ENCODE assay signal across 8 cellular contexts in the genomic region with DNA sequence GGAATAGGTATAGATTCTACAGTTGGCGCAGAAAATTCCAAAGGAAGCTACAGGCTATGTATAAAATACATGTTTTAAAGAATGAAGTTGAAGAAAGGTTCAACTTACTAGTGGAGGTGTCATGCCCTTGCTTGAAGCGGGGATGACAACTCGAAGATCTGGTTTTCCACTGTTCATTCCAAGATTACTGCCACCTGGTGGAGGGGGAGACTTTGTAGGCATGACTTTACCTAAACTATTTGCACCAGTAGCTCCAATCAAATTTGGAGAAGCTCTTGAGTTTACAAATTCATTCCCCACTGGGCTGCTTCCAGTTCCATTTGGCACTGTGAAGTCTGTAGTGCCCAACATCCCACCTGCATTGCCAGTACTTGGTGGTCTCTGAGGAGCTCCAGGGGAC.
A peak's percentile ranks its signal among the peaks of the same experiment; 100 is the strongest.
DNase-seq lines count a peak whose midpoint lies in the region; ATAC-seq, FAIRE-seq and TF ChIP-seq lines count a peak whose summit lies in the region.
"Had no signal": no experiment of that assay in that cellular context is flagged by ENCODE, and none has a peak within 500 bp of the region (broad histone marks: within the 10 kb centered on the region; RNA-seq: fewer than 3 reads in every experiment).

No MANE protein-coding gene starts in this region.

- ATAC-seq in HepG2 = no peak; the same call in 2 of the 3 replicates
- ATAC-seq in psoas muscle = no peak
- no peak for ATAC-seq in HG03342 (IDR thresholded peaks at IDR 0.05; ENCODE audit: unreplicated experiment)
- ATAC-seq in GM18498 (IDR thresholded peaks at IDR 0.05; ENCODE audit: unreplicated experiment) = no peak

- POLR2A ChIA-PET in HepG2 (lab: Yijun Ruan, JAX) = no interaction called here

- H3K4me2 ChIP-seq in HepG2 (ENCODE audit: low read depth, low read length) = no peak overlapping the region

- no peak overlapping the region for H2AFZ ChIP-seq in HepG2 (ENCODE audit: low read length)

- no peaks in the 10 kb centered on the region for H3K4me1 ChIP-seq in HepG2 (ENCODE audit: insufficient read depth, low read length)
- no peaks in the 10 kb centered on the region for H3K4me1 ChIP-seq in psoas muscle

- no peaks in the 10 kb centered on the region for H3K9me3 ChIP-seq in HepG2 (ENCODE audit: low read length)
- H3K9me3 ChIP-seq in psoas muscle = no peaks in the 10 kb centered on the region

- no peaks in the 10 kb centered on the region for H3K79me2 ChIP-seq in HepG2 (ENCODE audit: insufficient read depth, low read length)

- intact Hi-C loops in HepG2 (cut with micrococcal nuclease; ENCODE audit: unreplicated experiment) (loop anchor here (2.0 kb wide), 2 partner anchors 197 to 371 kb away; no protein-coding TSS in a partner anchor), psoas muscle (cut with DNase I) (no loop called here)

- H3K27me3 ChIP-seq in HepG2 (ENCODE audit: control insufficient read depth in 1 of 2, insufficient read depth in 2 of 2, low read length in 2 of 2) (no peaks in the 10 kb centered on the region; a peak in 1 of 5 replicates), psoas muscle (ENCODE audit: insufficient read depth in 3 of 3, low read length in 2 of 3) (no peaks in the 10 kb centered on the region)

- H4K20me1 ChIP-seq in HepG2 (ENCODE audit: insufficient read depth, low read length) = no peaks in the 10 kb centered on the region

- H3K36me3 ChIP-seq in HepG2 (replicated peaks in 1 of 2; ENCODE audit: control insufficient read depth in 1 of 2, insufficient read depth in 2 of 2, low read length in 2 of 2) (no peaks in the 10 kb centered on the region), psoas muscle (ENCODE audit: insufficient read depth in 1 of 2, low read depth in 1 of 2) (no peaks in the 10 kb centered on the region)

- TF ChIP-seq CTCF in HepG2 (CRISPR knock-in tag; IDR thresholded peaks at IDR 0.05) = peak; percentile 37
- TF ChIP-seq CTCF in psoas muscle (IDR thresholded peaks at IDR 0.05) = no peak

- TF ChIP-seq EP300 in HepG2 (IDR thresholded peaks at IDR 0.05; ENCODE audit: low read depth in 2 of 2, low read length in 2 of 2) (no peak), HepG2 (CRISPR knock-in tag; IDR thresholded peaks at IDR 0.05; ENCODE audit: borderline replicate concordance) (no peak)

- WGBS in HepG2 (ENCODE audit: low lambda C conversion rate) = 12% methylated on average over 3 of the region's 3 CpGs
- 72 to 81% (median 80%) methylated on average over 3 of the region's 3 CpGs for WGBS in psoas muscle, 3 donors

- CTCF ChIA-PET in HepG2 (lab: Yijun Ruan, JAX; ENCODE audit: low intra/inter-chr PET ratio, low total read pairs) = interaction anchor here (0.9 to 1.4 kb wide), 2 partner anchors 196 to 368 kb away, joined by 3 to 4 read pairs; no protein-coding TSS in a partner anchor

- no peak overlapping the region for H3K9ac ChIP-seq in HepG2 (ENCODE audit: insufficient read depth, low read depth, low read length)

- BruUV-seq in HepG2 (replicated peaks; lab: Mats Ljungman, UMichigan) = no TSS peak

- H3K4me3 ChIP-seq in HepG2 (replicated peaks in 1 of 3; ENCODE audit: insufficient read depth in 1 of 3, low read depth in 2 of 3, low read length in 3 of 3) = no peak overlapping the region
- H3K4me3 ChIP-seq in psoas muscle = no peak overlapping the region
- H3K4me3 ChIP-seq: coronary artery had no signal

- H3K27ac ChIP-seq in HepG2 (ENCODE audit: extremely low read length, insufficient read depth, low read length) = no peak overlapping the region
- no peak overlapping the region for H3K27ac ChIP-seq in psoas muscle
- H3K27ac ChIP-seq: coronary artery had no signal

- in situ Hi-C loops in G401 (cut with HindIII; ENCODE audit: low sequenced_read_pairs) = no loop called here
- in situ Hi-C loops in HepG2 (cut with HindIII; ENCODE audit: extremely low pct_ligation_motif_present, low pct_unique_long_range_greater_than_20kb) = no loop called here

- no peak for TF ChIP-seq POLR2A in HepG2 (IDR thresholded peaks at IDR 0.05; ENCODE audit: insufficient read depth in 1 of 2, low read depth in 2 of 2, low read length in 2 of 2)

- no peak for TF ChIP-seq RAD21 in HepG2 (CRISPR knock-in tag; IDR thresholded peaks at IDR 0.05)

- FAIRE-seq in TTC549 (lab: Jason Lieb, UNC) (peak; percentile 48), HepG2 (lab: Jason Lieb, UNC) (peak; percentile 56)

- DNase-seq in G401 (ENCODE audit: low spot score) = peak; percentile 3
- DNase-seq in HT1080 (ENCODE audit: low read depth) = peak; percentile 7
- DNase-seq in HepG2 (ENCODE audit: low spot score) = peak; percentile 35
- no peak for DNase-seq in psoas muscle

TF ChIP-seq in HepG2, 621 proteins besides CTCF, POLR2A, EP300 and RAD21:
- no peak for TF ChIP-seq RXRB (CRISPR knock-in tag; IDR thresholded peaks at IDR 0.05; ENCODE audit: borderline replicate concordance)
- no peak for TF ChIP-seq POLR2G (IDR thresholded peaks at IDR 0.05; ENCODE audit: low read depth, low read length)
- peak; percentile 24 for TF ChIP-seq STAG1 (CRISPR knock-in tag; IDR thresholded peaks at IDR 0.05)
- TF ChIP-seq SMC3 (IDR thresholded peaks at IDR 0.05; ENCODE audit: low read length) = peak; percentile 26; the same call in 1 of the 2 replicates

Comparison
In these comparisons a context has a peak if more than half of its experiments do, and no peak if none do; other contexts are left out.
1. DNase-seq: peak in G401 (single experiment), HT1080 (single experiment) and HepG2 (single experiment); none in psoas muscle (0 of 2).